In genomic region chr7:76626989-76627642, GRCh38 we compare ENCODE assay signal across 8 cellular contexts. TPM values are rescaled to one million over a fixed set of nuclear protein-coding genes. Genes with fewer than 3 reads are reported as not detected.
DNase-seq lines count a peak whose midpoint lies in the region; ATAC-seq, FAIRE-seq and TF ChIP-seq lines count a peak whose summit lies in the region.
"Not testable (repeated sequence)": the region's sequence is repeated elsewhere in the genome, so short reads cannot be mapped to it uniquely, and the experiment has no call there.

Gene POMZP3, minus strand, starts transcription at chr7:76627279. Its CDS starts 1,215 bp downstream, at chr7:76626064.

- not testable (repeated sequence) for H4K20me1 ChIP-seq in Karpas-422 (ENCODE audit: insufficient read depth, low read depth, low read length); K562 (replicated peaks; ENCODE audit: control insufficient read depth, insufficient read depth, low read length)

- WGBS in K562 (ENCODE audit: insufficient coverage, low coverage, missing lambda C conversion rate), result under 1% methylated on average over 26 of the region's 78 CpGs
- WGBS in tibial nerve, 2 donors, result 1% methylated on average over 19 of the region's 78 CpGs; no CpG with 5 or more reads in 1 of the 2 donors

- H3K79me2 ChIP-seq in Karpas-422 (ENCODE audit: low read length); K562 (ENCODE audit: control insufficient read depth, insufficient read depth, low read length): not testable (repeated sequence)

- not testable (repeated sequence) for H3K27me3 Mint-ChIP-seq in HFFc6 (ENCODE audit: insufficient read depth); osteocyte (ENCODE audit: unreplicated experiment)

- H3K4me3 ChIP-seq in Karpas-422 (ENCODE audit: low read length) (peak within 1 kb of the TSS; percentile 70), WERI-Rb-1 (ENCODE audit: low read depth, low read length) (peak within 1 kb of the TSS; percentile 50), K562 (peak within 1 kb of the TSS; percentile 55), left ventricle myocardium inferior (peak within 1 kb of the TSS; percentile 75), tibial nerve (peak within 1 kb of the TSS; percentile 37 to 63 (median 50))

- peak; percentile 78 for TF ChIP-seq POLR2A in K562 (conservative IDR thresholded peaks at IDR 0.05)
- TF ChIP-seq POLR2A in tibial nerve (IDR thresholded peaks at IDR 0.05), result peak; percentile 51 to 55

- not testable (repeated sequence) for H3K27me3 ChIP-seq in Karpas-422 (ENCODE audit: low read length); WERI-Rb-1 (ENCODE audit: insufficient read depth, low read depth, severe bottlenecking); K562 (ENCODE audit: control insufficient read depth in 2 of 2, insufficient read depth in 2 of 2, low read length in 2 of 2); left ventricle myocardium inferior (ENCODE audit: low read depth); tibial nerve

- DNase-seq in HFFc6 (peak; percentile 10), Karpas-422 (peak; percentile 44), WERI-Rb-1 (peak; percentile 25), K562 (ENCODE audit: extremely low read depth in 1 of 4, low spot score in 3 of 4) (peak in 1 of 4 experiments; percentile 48)
- not testable (repeated sequence) for DNase-seq in left ventricle myocardium inferior; osteocyte (ENCODE audit: extremely low spot score, unreplicated experiment); tibial nerve (ENCODE audit: low spot score in 2 of 2)

- H3K4me2 ChIP-seq in Karpas-422 (ENCODE audit: low read depth, low read length, poor library complexity, severe bottlenecking) (peak within 1 kb of the TSS; percentile 63), K562 (ENCODE audit: insufficient read depth, low read length) (peak within 1 kb of the TSS; percentile 88)

- not testable (repeated sequence) for H3K4me1 Mint-ChIP-seq in HFFc6 (ENCODE audit: low read depth); osteocyte (ENCODE audit: unreplicated experiment)

- TF ChIP-seq RAD21 in K562 (CRISPR knock-in tag; conservative IDR thresholded peaks at IDR 0.05 in 1 of 2, IDR thresholded peaks at IDR 0.05 in 1 of 2), result not testable (repeated sequence)

- H3K9me3 Mint-ChIP-seq in HFFc6; osteocyte (ENCODE audit: unreplicated experiment): not testable (repeated sequence)

- CTCF ChIA-PET in K562 (lab: Yijun Ruan, JAX; ENCODE audit: low intra/inter-chr PET ratio), result not testable (repeated sequence)

- not testable (repeated sequence) for BruUV-seq in K562 (replicated peaks; lab: Mats Ljungman, UMichigan)

- intact Hi-C loops in K562 (cut with micrococcal nuclease); left ventricle myocardium inferior (cut with micrococcal nuclease): not testable (repeated sequence)

- POLR2A ChIA-PET in K562 (lab: Yijun Ruan, JAX), result not testable (repeated sequence)

- not testable (repeated sequence) for H3K9me2 ChIP-seq in Karpas-422 (replicated peaks; ENCODE audit: insufficient read depth, low read length)

- peak; percentile 48 for ATAC-seq in GM18499 (IDR thresholded peaks at IDR 0.05; ENCODE audit: insufficient read depth, unreplicated experiment)
- ATAC-seq in K562, result peak; percentile 88

- not testable (repeated sequence) for H3K27ac ChIP-seq in Karpas-422 (ENCODE audit: low read length)
- peak within 1 kb of the TSS; percentile 96 for H3K27ac ChIP-seq in WERI-Rb-1
- H3K27ac ChIP-seq in K562 (ENCODE audit: extremely low read depth, low read depth, low read length), result peak within 1 kb of the TSS; percentile 69
- peak within 1 kb of the TSS; percentile 89 for H3K27ac ChIP-seq in left ventricle myocardium inferior (replicated peaks)
- peak within 1 kb of the TSS; percentile 77 to 87 (median 82) for H3K27ac ChIP-seq in tibial nerve

- not testable (repeated sequence) for H3K36me3 ChIP-seq in Karpas-422 (ENCODE audit: insufficient read depth, low read length); WERI-Rb-1; left ventricle myocardium inferior
- H3K36me3 ChIP-seq in K562 (ENCODE audit: control insufficient read depth, insufficient read depth, low read length), result peaks cover 16% of the 10 kb centered on the region; the same call in 2 of the 3 replicates
- H3K36me3 ChIP-seq in tibial nerve, result peaks cover 0 to 26% (median 0%) of the 10 kb centered on the region in 3 donors

- H3K4me3 Mint-ChIP-seq in HFFc6 (peak within 1 kb of the TSS; percentile 93), osteocyte (ENCODE audit: unreplicated experiment) (peak within 1 kb of the TSS; percentile 88)

- not testable (repeated sequence) for TF ChIP-seq CTCF in HFFc6 (IDR thresholded peaks at IDR 0.05); WERI-Rb-1 (IDR thresholded peaks at IDR 0.05; ENCODE audit: low read depth, low read length); K562 (IDR thresholded peaks at IDR 0.05 in 2 of 3, conservative IDR thresholded peaks at IDR 0.05 in 1 of 3; ENCODE audit: insufficient read depth in 2 of 3, low read depth in 1 of 3, low read length in 3 of 3); left ventricle myocardium inferior (IDR thresholded peaks at IDR 0.05; ENCODE audit: borderline replicate concordance); osteocyte (IDR thresholded peaks at IDR 0.05)
- TF ChIP-seq CTCF in tibial nerve (IDR thresholded peaks at IDR 0.05), result peak in 1 of 5 experiments; percentile 21

- H3K27ac Mint-ChIP-seq in HFFc6, result peak within 1 kb of the TSS; percentile 94
- H3K27ac Mint-ChIP-seq in osteocyte (ENCODE audit: unreplicated experiment), result peak within 1 kb of the TSS; percentile 95

- H3K4me1 ChIP-seq in Karpas-422 (ENCODE audit: low read length); K562 (replicated peaks in 1 of 2; ENCODE audit: control insufficient read depth in 2 of 2, insufficient read depth in 2 of 2, low read length in 2 of 2); left ventricle myocardium inferior: not testable (repeated sequence)
- H3K4me1 ChIP-seq in tibial nerve, result peaks cover 0 to 10% (median 0%) of the 10 kb centered on the region in 4 donors

- peak within 1 kb of the TSS; percentile 71 for H3K9ac ChIP-seq in Karpas-422 (ENCODE audit: low read length)
- peak within 1 kb of the TSS; percentile 76 to 90 for H3K9ac ChIP-seq in K562 (ENCODE audit: insufficient read depth in 1 of 2, low read depth in 2 of 2, low read length in 2 of 2)

- not testable (repeated sequence) for H3K9me1 ChIP-seq in K562 (ENCODE audit: control insufficient read depth, insufficient read depth, low read length)

- in situ Hi-C loops in K562 (cut with MboI), result loop anchor here (25.0 kb wide), 4 partner anchors 610 to 1565 kb away; partner anchors contain the start of genes CCL26 and RCC1L

- not testable (repeated sequence) for H2AFZ ChIP-seq in Karpas-422 (ENCODE audit: low read length)
- peak within 1 kb of the TSS; percentile 83 for H2AFZ ChIP-seq in K562 (ENCODE audit: low read depth, low read length)

- not testable (repeated sequence) for H3K9me3 ChIP-seq in Karpas-422 (ENCODE audit: low read length); WERI-Rb-1 (ENCODE audit: severe bottlenecking); K562 (replicated peaks; ENCODE audit: control insufficient read depth, insufficient read depth, low read depth, low read length); left ventricle myocardium inferior (replicated peaks); tibial nerve

- not testable (repeated sequence) for H3K36me3 Mint-ChIP-seq in HFFc6 (ENCODE audit: low read depth); osteocyte (ENCODE audit: unreplicated experiment)

- not testable (repeated sequence) for TF ChIP-seq EP300 in K562 (IDR thresholded peaks at IDR 0.05; ENCODE audit: low read length)
- TF ChIP-seq EP300 in tibial nerve (IDR thresholded peaks at IDR 0.05), result peak in 1 of 2 donors; percentile 67

- FAIRE-seq in K562 (lab: Jason Lieb, UNC), result peak; percentile 69

TF ChIP-seq in K562, 482 proteins besides CTCF, POLR2A, EP300 and RAD21 (continues in another document):
- TF ChIP-seq POLR2AphosphoS5 (IDR thresholded peaks at IDR 0.05; ENCODE audit: control insufficient read depth, insufficient read depth, low read depth, low read length), result 0 out of 2 replicates have a peak, but pooled peaks have one; percentile 31
- not testable (repeated sequence) for TF ChIP-seq ATF1 (CRISPR knock-in tag; IDR thresholded peaks at IDR 0.05)
- TF ChIP-seq ATF1 (tag; IDR thresholded peaks at IDR 0.05), result peak; percentile 97
- TF ChIP-seq SIN3B (IDR thresholded peaks at IDR 0.05; ENCODE audit: low read depth), result peak; percentile 69
- peak; percentile 15 to 54; a peak in 1 of 4 replicates for TF ChIP-seq NONO (IDR thresholded peaks at IDR 0.05; ENCODE audit: low read depth in 2 of 2, low read length in 1 of 2)

RNA-seq across cellular contexts. Expression of gene POMZP3, which starts in this region (rescaled TPM):
- 10 to 100 TPM; 31.0 to 42.9 (median 37.1) TPM for total RNA-seq in HFFc6 (2021; fragmentation: NEBNext Ultra II Directional; extraction: Animal tissue kit (Norgen Biotek cat#: 25700))
- 1.4 and 3.0 TPM in 2 replicates for total RNA-seq in Karpas-422 (2014; rRNA removed; shearing (Covaris generic); ENCODE audit: low replicate concordance)
- 14.2 and 28.7 TPM in 2 replicates for total RNA-seq in K562 (2011; cell fraction: chromatin; rRNA removed; ENCODE audit: low replicate concordance)
- 21.8 and 25.5 TPM in 2 replicates for total RNA-seq in K562 (2011; cell fraction: nucleolus; rRNA removed)
- 19.4 and 23.0 TPM in 2 replicates for total RNA-seq in K562 (2011; cell fraction: nucleoplasm; rRNA removed)
- total RNA-seq in K562 (2014; rRNA removed) (5.4 and 5.7 TPM in 2 replicates), K562 (2014; rRNA removed; fragmentation: Illumina TruSeq; extraction: Trizol) (3.8 and 4.5 TPM in 2 replicates), K562 (2015; rRNA removed; fragmentation: Illumina TruSeq; extraction: Trizol) (4.0 and 4.9 TPM in 2 replicates), K562 (2021) (13.4 and 15.8 TPM in 2 replicates), left ventricle myocardium inferior (7.8 TPM), osteocyte (9.6 and 11.4 TPM in 2 replicates), tibial nerve (10 to 100 TPM in 1 of 4 donors, 1 to 10 TPM in 3; 7.5 to 15.7 (median 9.1) TPM)
- polyA plus RNA-seq in K562 (2011; rRNA removed) (3.7 and 6.4 TPM in 2 replicates), K562 (2014; fragmentation: Illumina TruSeq; extraction: Trizol) (8.2 and 8.8 TPM in 2 replicates), K562 (2014; fragmentation: Nextera tagmentation; extraction: Ambion mirVana) (1 to 10 TPM; 2.3 to 3.2 TPM), K562 (2014; rRNA removed) (4.6 and 7.6 TPM in 2 replicates)
- 4.4 and 6.1 TPM in 2 replicates for polyA plus RNA-seq in K562 (2011; cell fraction: cytosol; rRNA removed)
- polyA plus RNA-seq in K562 (2011; cell fraction: nucleus; rRNA removed), result 4.6 and 9.7 TPM in 2 replicates
- polyA plus RNA-seq in K562 (2012), result 9.8 and 16.9 TPM in 2 replicates
- polyA minus RNA-seq in K562 (2011; rRNA and poly(A)+ RNA removed), result 4.8 and 6.7 TPM in 2 replicates
- polyA minus RNA-seq in K562 (2011; cell fraction: cytosol; rRNA and poly(A)+ RNA removed), result 3.9 and 7.2 TPM in 2 replicates
- polyA minus RNA-seq in K562 (2011; cell fraction: nucleus; rRNA and poly(A)+ RNA removed), result 7.7 and 10.9 TPM in 2 replicates
